ENCODE assay signal across 25 cellular contexts in the genomic region with DNA sequence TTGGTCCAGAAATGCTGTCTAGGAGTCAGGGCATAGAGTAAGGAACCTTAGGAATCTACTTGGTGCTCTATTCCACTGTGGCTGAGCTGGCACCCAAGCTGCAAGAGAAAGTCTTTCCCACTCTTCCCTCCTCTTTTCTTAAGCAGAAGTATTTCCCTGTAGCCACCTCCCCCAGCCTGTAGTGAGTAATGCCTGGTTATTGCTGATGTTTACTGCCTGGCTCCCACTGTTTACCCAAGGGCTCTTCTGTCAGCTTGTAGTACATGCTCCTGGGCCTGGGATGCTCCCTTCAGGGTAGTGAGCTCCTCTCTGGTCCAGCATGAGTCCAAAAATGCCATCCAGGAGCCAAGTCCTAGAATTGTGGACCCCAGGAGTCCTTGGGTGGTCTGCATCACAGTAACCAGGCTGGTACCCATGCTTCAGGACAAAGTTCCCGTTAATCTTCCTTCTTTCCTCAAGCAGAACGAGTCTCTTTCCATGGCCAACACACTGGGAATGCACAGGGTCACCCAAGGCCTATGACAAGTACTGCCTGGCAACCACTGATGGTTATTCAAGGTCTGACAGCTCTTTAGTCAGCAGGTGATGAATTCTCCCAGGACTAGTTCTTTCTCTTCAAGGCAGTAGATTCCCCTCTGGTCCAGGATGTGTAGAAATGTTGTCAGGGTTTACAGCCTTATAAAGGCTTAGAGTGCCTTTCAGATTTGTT. TPM values are rescaled to one million over a fixed set of nuclear protein-coding genes. Genes with fewer than 3 reads are reported as not detected.
DNase-seq lines count a peak whose midpoint lies in the region; ATAC-seq, FAIRE-seq and TF ChIP-seq lines count a peak whose summit lies in the region.
"Had no signal": no experiment of that assay in that cellular context is flagged by ENCODE, and none has a peak within 500 bp of the region (broad histone marks: within the 10 kb centered on the region; RNA-seq: fewer than 3 reads in every experiment).

No MANE protein-coding gene starts in this region.

- peaks cover 40% of the 10 kb centered on the region for H4K20me1 ChIP-seq in astrocyte (ENCODE audit: insufficient read depth, low read length)

- no peaks in the 10 kb centered on the region for H3K27me3 ChIP-seq in astrocyte (ENCODE audit: insufficient read depth, low read length)
- H3K27me3 ChIP-seq: transverse colon had no signal

- peak overlapping the region; percentile 48 for H3K27ac Mint-ChIP-seq in astrocyte (ENCODE audit: unreplicated experiment)
- no peak overlapping the region for H3K27ac Mint-ChIP-seq in stimulated activated effector memory CD8-positive, alpha-beta T cell treated with anti-CD3 and anti-CD28 coated beads, Interleukin-12 subunit alpha, Interleukin-12 subunit beta, amount 100 ng/mL, for 72 hours
- H3K27ac Mint-ChIP-seq: activated CD4-positive, alpha-beta memory T cell treated with anti-CD3 and anti-CD28 coated beads for 36 hours; T-helper 17 cell had no signal

- no peaks in the 10 kb centered on the region for H3K9me3 Mint-ChIP-seq in astrocyte (ENCODE audit: unreplicated experiment)
- H3K9me3 Mint-ChIP-seq in stimulated activated effector memory CD8-positive, alpha-beta T cell treated with anti-CD3 and anti-CD28 coated beads, Interleukin-12 subunit alpha, Interleukin-12 subunit beta, amount 100 ng/mL, for 72 hours, result no peaks in the 10 kb centered on the region
- H3K9me3 Mint-ChIP-seq: activated CD4-positive, alpha-beta memory T cell treated with anti-CD3 and anti-CD28 coated beads for 36 hours had no signal

- H3K79me2 ChIP-seq in astrocyte (ENCODE audit: insufficient read depth, low read length), result peaks cover 62% of the 10 kb centered on the region

- peaks cover 7% of the 10 kb centered on the region for H3K4me1 Mint-ChIP-seq in astrocyte (ENCODE audit: low read depth, unreplicated experiment)
- H3K4me1 Mint-ChIP-seq in stimulated activated effector memory CD8-positive, alpha-beta T cell treated with anti-CD3 and anti-CD28 coated beads, Interleukin-12 subunit alpha, Interleukin-12 subunit beta, amount 100 ng/mL, for 72 hours, result peaks cover 67% of the 10 kb centered on the region
- H3K4me1 Mint-ChIP-seq: brain had no signal

- no peaks in the 10 kb centered on the region for H3K36me3 ChIP-seq in astrocyte (ENCODE audit: insufficient read depth, low read length)
- H3K36me3 ChIP-seq: transverse colon, WERI-Rb-1 had no signal

- H3K9ac ChIP-seq in astrocyte (ENCODE audit: low read length), result no peak overlapping the region

- H3K4me1 ChIP-seq in astrocyte (ENCODE audit: insufficient read depth, low read length), result no peaks in the 10 kb centered on the region

- FAIRE-seq in astrocyte (lab: Jason Lieb, UNC), result no peak
- FAIRE-seq: D721Med, GM12878, H54 had no signal

- in situ Hi-C loops in ACHN (cut with HindIII; ENCODE audit: low pct_ligation_motif_present, low pct_unique_long_range_greater_than_20kb, low sequenced_read_pairs), result no loop called here

- H2AFZ ChIP-seq in astrocyte (ENCODE audit: low read depth, low read length), result no peak overlapping the region

- H3K27ac ChIP-seq in astrocyte (ENCODE audit: low read depth, low read length), result no peak overlapping the region
- H3K27ac ChIP-seq: transverse colon, WERI-Rb-1 had no signal

- ATAC-seq in stimulated activated effector memory CD8-positive, alpha-beta T cell treated with anti-CD3 and anti-CD28 coated beads, Interleukin-12 subunit alpha, Interleukin-12 subunit beta, amount 100 ng/mL, for 72 hours, result peak; percentile 46
- ATAC-seq: GM12878, sciatic nerve, T-helper 17 cell had no signal

- DNase-seq in H4 (ENCODE audit: low spot score), result peak; percentile 6
- peak; percentile 23 for DNase-seq in astrocyte (ENCODE audit: low read depth)
- DNase-seq in fibroblast of peridontal ligament (ENCODE audit: extremely low read depth), result peak; percentile 37
- no peak for DNase-seq in stimulated activated effector memory CD8-positive, alpha-beta T cell treated with anti-CD3 and anti-CD28 coated beads, Interleukin-12 subunit alpha, Interleukin-12 subunit beta, amount 100 ng/mL, for 72 hours (ENCODE audit: low spot score in 2 of 2)
- DNase-seq in stimulated activated naive CD4-positive, alpha-beta T cell treated with Interleukin-2 at 50 U/mL for 16 hours (lab: John Stamatoyannopoulos, UW), result no peak
- DNase-seq in NOMO-1 treated with DMSO at 0.1 percent for 48 hours (lab: John Stamatoyannopoulos, UW; ENCODE audit: unreplicated experiment), result no peak
- no peak for DNase-seq in ACHN
- DNase-seq: activated CD4-positive, alpha-beta memory T cell treated with anti-CD3 and anti-CD28 coated beads for 36 hours; activated T-cell treated with anti-CD3 and anti-CD28 coated beads for 4 hours; C1 segment of cervical spinal cord; GF-D8; NCI-H1417 treated with DMSO at 0.1 percent for 48 hours; NCI-H2171; NCI-H82; nucleus accumbens; stimulated activated naive CD4-positive, alpha-beta T cell; T-helper 17 cell; transverse colon; WERI-Rb-1 had no signal

- no peak overlapping the region for H3K4me3 Mint-ChIP-seq in astrocyte (ENCODE audit: unreplicated experiment)
- no peak overlapping the region for H3K4me3 Mint-ChIP-seq in stimulated activated effector memory CD8-positive, alpha-beta T cell treated with anti-CD3 and anti-CD28 coated beads, Interleukin-12 subunit alpha, Interleukin-12 subunit beta, amount 100 ng/mL, for 72 hours
- H3K4me3 Mint-ChIP-seq: activated CD4-positive, alpha-beta memory T cell treated with anti-CD3 and anti-CD28 coated beads for 36 hours; brain; T-helper 17 cell had no signal

- H3K27me3 Mint-ChIP-seq in astrocyte (ENCODE audit: low read depth, unreplicated experiment), result no peaks in the 10 kb centered on the region
- H3K27me3 Mint-ChIP-seq: activated CD4-positive, alpha-beta memory T cell treated with anti-CD3 and anti-CD28 coated beads for 36 hours; brain; T-helper 17 cell had no signal

- no peaks in the 10 kb centered on the region for H3K9me3 ChIP-seq in astrocyte (ENCODE audit: insufficient read depth, low read depth, low read length)
- H3K9me3 ChIP-seq: transverse colon had no signal

- no peak for TF ChIP-seq CTCF in astrocyte (IDR thresholded peaks at IDR 0.05; ENCODE audit: insufficient read depth, low read depth, low read length)

- peaks cover 2% of the 10 kb centered on the region for H3K36me3 Mint-ChIP-seq in astrocyte (ENCODE audit: low read depth, unreplicated experiment)
- peaks cover 6% of the 10 kb centered on the region for H3K36me3 Mint-ChIP-seq in stimulated activated effector memory CD8-positive, alpha-beta T cell treated with anti-CD3 and anti-CD28 coated beads, Interleukin-12 subunit alpha, Interleukin-12 subunit beta, amount 100 ng/mL, for 72 hours

- H3K4me3 ChIP-seq in astrocyte (ENCODE audit: insufficient read depth, low read depth, low read length), result no peak overlapping the region
- H3K4me3 ChIP-seq: GM12878, lung, transverse colon had no signal

- H3K4me2 ChIP-seq in astrocyte (ENCODE audit: low read length), result no peak overlapping the region

RNA-seq across cellular contexts. Expression of gene GALK2, which starts 17.6 kb away (rescaled TPM):
- total RNA-seq in H4 (2014; rRNA removed; shearing (Covaris generic)), result 59.4 and 63.8 TPM in 2 replicates
- 19.0 and 21.4 TPM in 2 replicates for total RNA-seq in astrocyte

RNA-seq across cellular contexts. Expression of gene COPS2, which starts 32.3 kb away (rescaled TPM):
- 47.8 and 61.5 TPM in 2 replicates for total RNA-seq in H4 (2014; rRNA removed; shearing (Covaris generic))
- 94.3 and 99.2 TPM in 2 replicates for total RNA-seq in astrocyte

Comparison
In these comparisons a context has a peak if more than half of its experiments do, and no peak if none do; other contexts are left out.
1. DNase-seq: peak in H4 (single experiment), astrocyte (single experiment) and fibroblast of peridontal ligament (single experiment); none in stimulated activated effector memory CD8-positive, alpha-beta T cell treated with anti-CD3 and anti-CD28 coated beads, Interleukin-12 subunit alpha, Interleukin-12 subunit beta, amount 100 ng/mL, for 72 hours (0 of 2), stimulated activated naive CD4-positive, alpha-beta T cell treated with Interleukin-2 at 50 U/mL for 16 hours (single experiment), NOMO-1 treated with DMSO at 0.1 percent for 48 hours (single experiment) and ACHN (single experiment).